ENCODE assay signal across 1 cellular context in genomic region chr10:69687396-69687795, GRCh38.
TF ChIP-seq lines count a peak whose summit lies in the region.

No MANE protein-coding gene starts in this region.

TF ChIP-seq in SK-N-SH treated with all-trans-retinoic acid at 6 μM for 48 hours, 23 proteins besides CTCF, POLR2A, EP300 and RAD21 (continued from another document):
- TF ChIP-seq PATZ1 (CRISPR knock-in tag; IDR thresholded peaks at IDR 0.05; ENCODE audit: borderline replicate concordance): no peak
- TF ChIP-seq ZC3H10 (CRISPR knock-in tag; IDR thresholded peaks at IDR 0.05): no peak
- no peak for TF ChIP-seq CSDC2 (CRISPR knock-in tag; IDR thresholded peaks at IDR 0.05)
- no peak for TF ChIP-seq ZFP30 (CRISPR knock-in tag; IDR thresholded peaks at IDR 0.05)
- no peak for TF ChIP-seq ZNF565 (CRISPR knock-in tag; conservative IDR thresholded peaks at IDR 0.05; ENCODE audit: low read depth)
- TF ChIP-seq, protein P1, sequence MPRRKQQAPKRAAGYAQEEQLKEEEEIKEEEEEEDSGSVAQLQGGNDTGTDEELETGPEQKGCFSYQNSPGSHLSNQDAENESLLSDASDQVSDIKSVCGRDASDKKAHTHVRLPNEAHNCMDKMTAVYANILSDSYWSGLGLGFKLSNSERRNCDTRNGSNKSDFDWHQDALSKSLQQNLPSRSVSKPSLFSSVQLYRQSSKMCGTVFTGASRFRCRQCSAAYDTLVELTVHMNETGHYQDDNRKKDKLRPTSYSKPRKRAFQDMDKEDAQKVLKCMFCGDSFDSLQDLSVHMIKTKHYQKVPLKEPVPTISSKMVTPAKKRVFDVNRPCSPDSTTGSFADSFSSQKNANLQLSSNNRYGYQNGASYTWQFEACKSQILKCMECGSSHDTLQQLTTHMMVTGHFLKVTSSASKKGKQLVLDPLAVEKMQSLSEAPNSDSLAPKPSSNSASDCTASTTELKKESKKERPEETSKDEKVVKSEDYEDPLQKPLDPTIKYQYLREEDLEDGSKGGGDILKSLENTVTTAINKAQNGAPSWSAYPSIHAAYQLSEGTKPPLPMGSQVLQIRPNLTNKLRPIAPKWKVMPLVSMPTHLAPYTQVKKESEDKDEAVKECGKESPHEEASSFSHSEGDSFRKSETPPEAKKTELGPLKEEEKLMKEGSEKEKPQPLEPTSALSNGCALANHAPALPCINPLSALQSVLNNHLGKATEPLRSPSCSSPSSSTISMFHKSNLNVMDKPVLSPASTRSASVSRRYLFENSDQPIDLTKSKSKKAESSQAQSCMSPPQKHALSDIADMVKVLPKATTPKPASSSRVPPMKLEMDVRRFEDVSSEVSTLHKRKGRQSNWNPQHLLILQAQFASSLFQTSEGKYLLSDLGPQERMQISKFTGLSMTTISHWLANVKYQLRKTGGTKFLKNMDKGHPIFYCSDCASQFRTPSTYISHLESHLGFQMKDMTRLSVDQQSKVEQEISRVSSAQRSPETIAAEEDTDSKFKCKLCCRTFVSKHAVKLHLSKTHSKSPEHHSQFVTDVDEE (CRISPR knock-in tag; IDR thresholded peaks at IDR 0.05): no peak
- no peak for TF ChIP-seq ARNTL (CRISPR knock-in tag; IDR thresholded peaks at IDR 0.05; ENCODE audit: borderline replicate concordance, low read depth)
- TF ChIP-seq, protein P2, sequence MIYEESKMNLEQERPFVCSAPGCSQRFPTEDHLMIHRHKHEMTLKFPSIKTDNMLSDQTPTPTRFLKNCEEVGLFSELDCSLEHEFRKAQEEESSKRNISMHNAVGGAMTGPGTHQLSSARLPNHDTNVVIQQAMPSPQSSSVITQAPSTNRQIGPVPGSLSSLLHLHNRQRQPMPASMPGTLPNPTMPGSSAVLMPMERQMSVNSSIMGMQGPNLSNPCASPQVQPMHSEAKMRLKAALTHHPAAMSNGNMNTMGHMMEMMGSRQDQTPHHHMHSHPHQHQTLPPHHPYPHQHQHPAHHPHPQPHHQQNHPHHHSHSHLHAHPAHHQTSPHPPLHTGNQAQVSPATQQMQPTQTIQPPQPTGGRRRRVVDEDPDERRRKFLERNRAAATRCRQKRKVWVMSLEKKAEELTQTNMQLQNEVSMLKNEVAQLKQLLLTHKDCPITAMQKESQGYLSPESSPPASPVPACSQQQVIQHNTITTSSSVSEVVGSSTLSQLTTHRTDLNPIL (CRISPR knock-in tag; IDR thresholded peaks at IDR 0.05; ENCODE audit: low read depth): no peak
- no peak for TF ChIP-seq ESRRG (CRISPR knock-in tag; IDR thresholded peaks at IDR 0.05)
- no peak for TF ChIP-seq ZFP3 (CRISPR knock-in tag; IDR thresholded peaks at IDR 0.05)
